13 cellular contexts compared by ENCODE assay signal in the genomic region with DNA sequence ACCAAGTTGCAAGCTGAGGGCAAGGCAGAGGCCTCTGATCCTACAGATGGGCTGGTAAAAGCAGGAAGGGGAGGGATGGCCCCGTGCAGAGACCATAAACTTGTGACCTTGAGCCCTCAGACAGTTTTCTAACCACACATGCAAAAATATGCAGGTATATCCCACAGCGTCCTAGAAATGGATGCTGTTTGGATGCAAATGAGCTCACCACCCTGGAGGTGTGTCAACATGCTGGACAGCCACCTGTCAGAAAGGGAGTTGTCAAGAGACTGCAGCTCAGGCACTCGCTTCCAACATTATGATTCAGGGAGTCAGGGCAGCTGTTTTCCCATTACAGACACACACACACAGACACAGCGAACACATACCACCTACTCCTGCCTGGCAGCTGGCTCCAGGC.
"Had no signal": no experiment of that assay in that cellular context is flagged by ENCODE, and none has a peak within 500 bp of the region (broad histone marks: within the 10 kb centered on the region; RNA-seq: fewer than 3 reads in every experiment).

No MANE protein-coding gene starts in this region.

- H3K27me3 Mint-ChIP-seq: activated CD4-positive, alpha-beta memory T cell treated with anti-CD3 and anti-CD28 coated beads, Interleukin-2, amount 10 ng/mL, durations not matched to agents 7 days and 5 days; activated CD4-positive, alpha-beta T cell treated with anti-CD3 and anti-CD28 coated beads for 36 hours; activated T-cell treated with anti-CD3 and anti-CD28 coated beads, Interleukin-2, amount 50 U/mL, for 24 hours had no signal

- H3K27ac ChIP-seq: dorsolateral prefrontal cortex, left ventricle myocardium inferior, neutrophil, tibial artery had no signal

- H3K27ac Mint-ChIP-seq: activated CD4-positive, alpha-beta memory T cell treated with anti-CD3 and anti-CD28 coated beads, Interleukin-2, amount 10 ng/mL, durations not matched to agents 7 days and 5 days; activated CD4-positive, alpha-beta T cell treated with anti-CD3 and anti-CD28 coated beads for 36 hours; activated T-cell treated with anti-CD3 and anti-CD28 coated beads, Interleukin-2, amount 50 U/mL, for 24 hours; T-helper 17 cell had no signal

- DNase-seq: activated CD4-positive, alpha-beta memory T cell treated with anti-CD3 and anti-CD28 coated beads, Interleukin-2, amount 10 ng/mL, durations not matched to agents 7 days and 5 days; activated CD4-positive, alpha-beta T cell treated with anti-CD3 and anti-CD28 coated beads for 36 hours; activated naive CD4-positive, alpha-beta T cell treated with anti-CD3 and anti-CD28 coated beads, Interleukin-2, amount 50 U/mL, for 16 hours; activated T-cell treated with anti-CD3 and anti-CD28 coated beads, Interleukin-2, amount 50 U/mL, for 24 hours; islet precursor cell; left ventricle myocardium inferior; naive thymus-derived CD8-positive, alpha-beta T cell; stimulated activated CD4-positive, alpha-beta T cell treated with anti-CD3 and anti-CD28 coated beads, Interleukin-4, amount 100 ng/mL, for 24 hours; stimulated activated naive CD4-positive, alpha-beta T cell; T-helper 17 cell; tibial artery had no signal

- H3K4me1 Mint-ChIP-seq: activated CD4-positive, alpha-beta memory T cell treated with anti-CD3 and anti-CD28 coated beads, Interleukin-2, amount 10 ng/mL, durations not matched to agents 7 days and 5 days; naive thymus-derived CD8-positive, alpha-beta T cell; T-helper 17 cell had no signal

- H3K4me3 ChIP-seq: dorsolateral prefrontal cortex, left ventricle myocardium inferior, tibial artery had no signal

- ATAC-seq: activated CD4-positive, alpha-beta T cell treated with anti-CD3 and anti-CD28 coated beads for 36 hours; naive thymus-derived CD8-positive, alpha-beta T cell; T-helper 17 cell had no signal

- H3K9me3 ChIP-seq: left ventricle myocardium inferior, neutrophil, tibial artery had no signal

- H3K36me3 Mint-ChIP-seq: naive thymus-derived CD8-positive, alpha-beta T cell had no signal

- H3K36me3 ChIP-seq: left ventricle myocardium inferior, neutrophil had no signal

- H3K27me3 ChIP-seq: dorsolateral prefrontal cortex, neutrophil, tibial artery had no signal

- H3K4me3 Mint-ChIP-seq: activated CD4-positive, alpha-beta memory T cell treated with anti-CD3 and anti-CD28 coated beads, Interleukin-2, amount 10 ng/mL, durations not matched to agents 7 days and 5 days; activated CD4-positive, alpha-beta T cell treated with anti-CD3 and anti-CD28 coated beads for 36 hours; activated T-cell treated with anti-CD3 and anti-CD28 coated beads, Interleukin-2, amount 50 U/mL, for 24 hours; naive thymus-derived CD8-positive, alpha-beta T cell; T-helper 17 cell had no signal

- H3K9me3 Mint-ChIP-seq: activated CD4-positive, alpha-beta memory T cell treated with anti-CD3 and anti-CD28 coated beads, Interleukin-2, amount 10 ng/mL, durations not matched to agents 7 days and 5 days; activated T-cell treated with anti-CD3 and anti-CD28 coated beads, Interleukin-2, amount 50 U/mL, for 24 hours; naive thymus-derived CD8-positive, alpha-beta T cell had no signal
